ENCODE assay signal across 25 cellular contexts in the genomic region with DNA sequence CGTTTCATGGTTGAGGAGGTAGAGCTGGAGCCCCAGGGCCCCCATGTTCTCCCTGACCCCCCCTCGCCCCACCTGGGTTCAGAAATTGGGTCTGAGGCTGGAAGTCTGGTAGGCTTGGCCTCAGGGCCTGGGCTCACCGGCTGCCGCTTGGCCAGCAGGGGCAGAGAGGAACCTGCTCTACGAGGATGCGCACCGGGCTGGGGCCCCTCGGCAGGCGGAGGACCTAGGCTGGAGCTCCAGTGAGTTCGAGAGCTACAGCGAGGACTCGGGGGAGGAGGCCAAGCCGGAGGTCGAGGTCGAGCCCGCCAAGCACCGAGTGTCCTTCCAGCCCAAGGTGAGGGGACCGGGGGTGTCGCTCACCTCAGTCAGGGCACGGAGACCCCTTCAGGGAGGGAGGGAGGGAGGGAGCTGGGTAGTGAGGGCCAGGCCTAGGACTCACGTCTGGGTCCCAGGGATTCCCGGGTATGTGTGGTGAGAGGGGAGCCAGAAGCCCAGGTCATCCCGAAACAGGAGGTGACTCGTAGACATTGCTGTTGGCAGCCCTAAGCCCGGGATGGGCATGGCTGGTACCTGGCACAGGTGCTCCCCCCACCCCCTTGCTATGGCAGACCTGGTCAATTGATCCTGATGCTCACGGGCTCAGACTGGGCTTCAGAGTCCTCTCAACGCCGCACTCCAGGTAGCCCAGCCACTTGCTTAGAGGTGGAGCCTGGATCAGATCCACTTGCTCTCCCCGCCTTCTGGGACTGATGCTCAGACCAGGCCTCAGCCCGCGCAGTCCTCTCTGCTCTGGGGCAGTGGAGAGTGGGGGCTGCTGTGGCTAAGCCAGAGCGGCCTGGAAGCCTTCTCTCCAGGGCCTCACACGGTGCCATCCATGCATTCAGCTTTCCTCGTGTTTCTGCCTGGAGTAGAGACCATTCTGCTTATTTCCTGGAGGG.
"Had no signal": no experiment of that assay in that cellular context is flagged by ENCODE, and none has a peak within 500 bp of the region (broad histone marks: within the 10 kb centered on the region; RNA-seq: fewer than 3 reads in every experiment).

No MANE protein-coding gene starts in this region.

- H3K4me1 Mint-ChIP-seq: activated CD4-positive, alpha-beta memory T cell treated with anti-CD3 and anti-CD28 coated beads, Interleukin-2, amount 10 ng/mL, durations not matched to agents 7 days and 5 days; activated CD4-positive, alpha-beta T cell treated with anti-CD3 and anti-CD28 coated beads for 36 hours; activated naive CD4-positive, alpha-beta T cell treated with anti-CD3 and anti-CD28 coated beads, Interleukin-2, amount 50 U/mL, for 24 hours; T-cell had no signal

- H3K4me3 ChIP-seq: SK-N-MC had no signal

- H3K27ac ChIP-seq: SK-N-MC, VCaP had no signal

- H3K27ac Mint-ChIP-seq: activated CD4-positive, alpha-beta memory T cell treated with anti-CD3 and anti-CD28 coated beads, Interleukin-2, amount 10 ng/mL, durations not matched to agents 7 days and 5 days; activated CD4-positive, alpha-beta T cell treated with anti-CD3 and anti-CD28 coated beads for 36 hours; activated naive CD4-positive, alpha-beta T cell treated with anti-CD3 and anti-CD28 coated beads, Interleukin-2, amount 50 U/mL, for 24 hours; activated T-cell treated with anti-CD3 and anti-CD28 coated beads, Interleukin-2, amount 50 U/mL, for 24 hours; activated T-helper 1 cell treated with anti-CD3 and anti-CD28 coated beads, Interleukin-12 subunit alpha, Interleukin-12 subunit beta, Interleukin-2, Interleukin-4 antibody, amounts not matched to agents 30 ng/mL and 10 ng/mL and 1 ng/mL, durations not matched to agents 14 hours and 24 hours and 36 hours; brain; T-cell had no signal

- H3K4me3 Mint-ChIP-seq: activated CD4-positive, alpha-beta memory T cell treated with anti-CD3 and anti-CD28 coated beads, Interleukin-2, amount 10 ng/mL, durations not matched to agents 7 days and 5 days; activated CD4-positive, alpha-beta T cell treated with anti-CD3 and anti-CD28 coated beads for 36 hours; activated naive CD4-positive, alpha-beta T cell treated with anti-CD3 and anti-CD28 coated beads, Interleukin-2, amount 50 U/mL, for 24 hours; activated T-cell treated with anti-CD3 and anti-CD28 coated beads, Interleukin-2, amount 50 U/mL, for 24 hours; activated T-helper 1 cell treated with anti-CD3 and anti-CD28 coated beads, Interleukin-12 subunit alpha, Interleukin-12 subunit beta, Interleukin-2, Interleukin-4 antibody, amounts not matched to agents 30 ng/mL and 10 ng/mL and 1 ng/mL, durations not matched to agents 14 hours and 24 hours and 36 hours; brain; T-cell had no signal

- H3K9me3 Mint-ChIP-seq: activated CD4-positive, alpha-beta memory T cell treated with anti-CD3 and anti-CD28 coated beads, Interleukin-2, amount 10 ng/mL, durations not matched to agents 7 days and 5 days; activated naive CD4-positive, alpha-beta T cell treated with anti-CD3 and anti-CD28 coated beads, Interleukin-2, amount 50 U/mL, for 24 hours; activated T-cell treated with anti-CD3 and anti-CD28 coated beads, Interleukin-2, amount 50 U/mL, for 24 hours; activated T-helper 1 cell treated with anti-CD3 and anti-CD28 coated beads, Interleukin-12 subunit alpha, Interleukin-12 subunit beta, Interleukin-2, Interleukin-4 antibody, amounts not matched to agents 30 ng/mL and 10 ng/mL and 1 ng/mL, durations not matched to agents 14 hours and 24 hours and 36 hours; T-cell had no signal

- ATAC-seq: T-cell had no signal

- FAIRE-seq: astrocyte, TTC549 had no signal

- DNase-seq: activated CD4-positive, alpha-beta memory T cell treated with anti-CD3 and anti-CD28 coated beads, Interleukin-2, amount 10 ng/mL, durations not matched to agents 7 days and 5 days; activated CD4-positive, alpha-beta T cell treated with anti-CD3 and anti-CD28 coated beads for 36 hours; activated CD4-positive, alpha-beta T cell treated with anti-CD3 and anti-CD28 coated beads, Interleukin-2, amount 50 U/mL, for 1 hour; activated CD8-positive, alpha-beta memory T cell treated with anti-CD3 and anti-CD28 coated beads, Interleukin-2, amount 50 U/mL, for 4 hours; activated effector memory CD4-positive, alpha-beta T cell treated with Interleukin-2 at 50 U/mL for 16 hours; activated T-cell treated with anti-CD3 and anti-CD28 coated beads, Interleukin-2, amount 50 U/mL, for 24 hours; Kasumi-1; KBM-7; NCI-H1105 treated with DMSO at 0.1 percent for 48 hours; NCI-H1436 treated with DMSO at 0.1 percent for 48 hours; NCI-H187; NCI-H2081; NCI-H524; NCI-H748 treated with DMSO at 0.1 percent for 48 hours; PC-3; SHP77 treated with DMSO at 0.1 percent for 48 hours; T-cell; T-helper 2 cell had no signal

- H3K27me3 Mint-ChIP-seq: activated CD4-positive, alpha-beta T cell treated with anti-CD3 and anti-CD28 coated beads for 36 hours; activated naive CD4-positive, alpha-beta T cell treated with anti-CD3 and anti-CD28 coated beads, Interleukin-2, amount 50 U/mL, for 24 hours; brain had no signal

- H3K36me3 Mint-ChIP-seq: activated naive CD4-positive, alpha-beta T cell treated with anti-CD3 and anti-CD28 coated beads, Interleukin-2, amount 50 U/mL, for 24 hours; brain; T-cell had no signal
